ENCODE assay signal across 21 cellular contexts in the genomic region with DNA sequence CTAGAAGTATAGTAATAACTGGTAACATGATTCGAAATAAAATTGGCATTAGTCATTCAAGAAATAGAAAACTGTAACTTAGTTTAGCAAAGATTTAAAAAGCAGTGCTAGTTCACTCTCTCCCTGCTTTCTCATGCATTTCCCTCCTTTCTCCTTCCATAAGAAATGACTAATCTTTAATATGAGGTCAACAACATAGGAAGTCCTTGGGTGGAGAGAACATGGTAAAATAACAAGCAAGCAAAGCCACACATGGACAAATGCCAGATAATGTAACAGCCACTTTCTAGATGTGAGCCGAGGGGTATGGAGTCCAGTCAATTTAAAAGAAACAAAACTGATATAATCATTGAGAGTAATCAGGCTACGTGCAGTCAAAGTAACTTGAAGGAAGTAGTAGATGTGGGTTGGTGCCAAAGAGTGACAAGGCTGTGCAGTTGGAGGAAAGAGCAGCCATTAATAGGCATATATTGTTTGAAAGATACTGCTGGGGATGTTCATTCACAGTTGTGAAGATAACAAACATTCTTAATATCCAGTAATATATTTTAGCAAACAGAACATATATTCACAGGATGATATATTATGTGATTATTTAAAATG.
DNase-seq lines count a peak whose midpoint lies in the region; ATAC-seq, FAIRE-seq and TF ChIP-seq lines count a peak whose summit lies in the region.
"Had no signal": no experiment of that assay in that cellular context is flagged by ENCODE, and none has a peak within 500 bp of the region (broad histone marks: within the 10 kb centered on the region; RNA-seq: fewer than 3 reads in every experiment).

No MANE protein-coding gene starts in this region.

- no peaks in the 10 kb centered on the region for H3K79me2 ChIP-seq in K562 (ENCODE audit: control insufficient read depth, insufficient read depth, low read length)

- H3K4me3 Mint-ChIP-seq in MCF 10A (ENCODE audit: unreplicated experiment) (no peak overlapping the region), natural killer cell (no peak overlapping the region)
- H3K4me3 Mint-ChIP-seq: brain; naive thymus-derived CD8-positive, alpha-beta T cell had no signal

- POLR2A ChIA-PET in MCF 10A (lab: Yijun Ruan, JAX): interaction anchor here (1.0 to 2.4 kb wide), 2 partner anchors 18 to 68 kb away, joined by 3 to 11 read pairs; no protein-coding TSS in a partner anchor
- POLR2A ChIA-PET in K562 (lab: Yijun Ruan, JAX): no interaction called here

- no peak overlapping the region for H3K9ac ChIP-seq in K562 (ENCODE audit: insufficient read depth in 1 of 2, low read depth in 2 of 2, low read length in 2 of 2)

- no peaks in the 10 kb centered on the region for H3K9me1 ChIP-seq in K562 (ENCODE audit: control insufficient read depth, insufficient read depth, low read length)

- no peaks in the 10 kb centered on the region for H3K9me3 ChIP-seq in breast epithelium
- no peaks in the 10 kb centered on the region for H3K9me3 ChIP-seq in K562 (replicated peaks; ENCODE audit: control insufficient read depth, insufficient read depth, low read depth, low read length)
- no peaks in the 10 kb centered on the region for H3K9me3 ChIP-seq in left lung
- H3K9me3 ChIP-seq: transverse colon had no signal

- FAIRE-seq in K562 (lab: Jason Lieb, UNC): no peak

- no peak for TF ChIP-seq RAD21 in K562 (CRISPR knock-in tag; conservative IDR thresholded peaks at IDR 0.05 in 1 of 2, IDR thresholded peaks at IDR 0.05 in 1 of 2)

- H3K4me1 ChIP-seq in breast epithelium (no peaks in the 10 kb centered on the region), K562 (replicated peaks in 1 of 2; ENCODE audit: control insufficient read depth in 2 of 2, insufficient read depth in 2 of 2, low read length in 2 of 2) (peaks cover 0 to 6% of the 10 kb centered on the region in 2 experiments; a peak in 2 of 5 replicates), left lung (peaks cover 0 to 7% of the 10 kb centered on the region in 2 donors)
- H3K4me1 ChIP-seq: transverse colon had no signal

- H3K9me3 Mint-ChIP-seq in MCF 10A (ENCODE audit: unreplicated experiment) (no peaks in the 10 kb centered on the region), natural killer cell (no peaks in the 10 kb centered on the region)
- H3K9me3 Mint-ChIP-seq: brain; naive thymus-derived CD8-positive, alpha-beta T cell had no signal

- H3K36me3 Mint-ChIP-seq in MCF 10A (ENCODE audit: insufficient read depth, unreplicated experiment): no peaks in the 10 kb centered on the region
- H3K36me3 Mint-ChIP-seq in natural killer cell: no peaks in the 10 kb centered on the region
- H3K36me3 Mint-ChIP-seq: brain; naive thymus-derived CD8-positive, alpha-beta T cell had no signal

- H4K20me1 ChIP-seq in K562 (replicated peaks; ENCODE audit: control insufficient read depth, insufficient read depth, low read length): no peaks in the 10 kb centered on the region

- DNase-seq in MCF 10A (ENCODE audit: unreplicated experiment) (peak; percentile 87), breast epithelium (ENCODE audit: low spot score in 2 of 2) (no peak), K562 (ENCODE audit: extremely low read depth in 1 of 4, low spot score in 3 of 4) (peak in 1 of 4 experiments; percentile 18), foreskin fibroblast (peak; percentile 59 to 79), left lung (no peak), DMS53 (lab: John Stamatoyannopoulos, UW) (no peak), caudate nucleus (lab: John Stamatoyannopoulos, UW) (no peak), natural killer cell (no peak)
- DNase-seq: activated effector memory CD4-positive, alpha-beta T cell treated with Interleukin-2 at 50 U/mL for 16 hours; hippocampal formation; left ventricle myocardium superior; naive thymus-derived CD8-positive, alpha-beta T cell; NCI-H1417 treated with DMSO at 0.1 percent for 48 hours; NCI-H446 treated with DMSO at 0.1 percent for 48 hours; retina; stimulated activated CD4-positive, alpha-beta T cell treated with anti-CD3 and anti-CD28 coated beads, Interleukin-2, amount 100 ng/mL, for 24 hours; transverse colon had no signal

- H3K36me3 ChIP-seq in breast epithelium (no peaks in the 10 kb centered on the region), K562 (ENCODE audit: control insufficient read depth, insufficient read depth, low read length) (no peaks in the 10 kb centered on the region), left lung (no peaks in the 10 kb centered on the region)
- H3K36me3 ChIP-seq: transverse colon had no signal

- H3K27ac ChIP-seq in breast epithelium (no peak overlapping the region), K562 (ENCODE audit: extremely low read depth, low read depth, low read length) (no peak overlapping the region), left lung (no peak overlapping the region), caudate nucleus (ENCODE audit: low read depth, low read length) (no peak overlapping the region)
- H3K27ac ChIP-seq: 22Rv1, transverse colon, VCaP had no signal

- WGBS in K562 (ENCODE audit: insufficient coverage, low coverage, missing lambda C conversion rate): 4% methylated on average over 3 of the region's 3 CpGs

- H2AFZ ChIP-seq in K562 (ENCODE audit: low read depth, low read length): 0 out of 2 replicates have a peak overlapping the region, but pooled peaks have one; percentile 20

- H3K4me1 Mint-ChIP-seq in MCF 10A (ENCODE audit: insufficient read depth, unreplicated experiment): peaks cover 38% of the 10 kb centered on the region
- H3K4me1 Mint-ChIP-seq in natural killer cell: peaks cover 0 to 4% of the 10 kb centered on the region in 2 donors
- H3K4me1 Mint-ChIP-seq: brain had no signal

- in situ Hi-C loops in K562 (cut with MboI): no loop called here

- no peak overlapping the region for H3K4me3 ChIP-seq in breast epithelium
- H3K4me3 ChIP-seq in K562: no peak overlapping the region
- H3K4me3 ChIP-seq in foreskin fibroblast (ENCODE audit: low read depth in 1 of 2, low read length in 2 of 2): no peak overlapping the region
- no peak overlapping the region for H3K4me3 ChIP-seq in left lung
- H3K4me3 ChIP-seq: transverse colon had no signal

- intact Hi-C loops in MCF 10A (cut with micrococcal nuclease): no loop called here
- intact Hi-C loops in breast epithelium (cut with DNase I; ENCODE audit: low total_unique reads): no loop called here
- intact Hi-C loops in K562 (cut with micrococcal nuclease): loop anchor here (5.0 kb wide), 1 partner anchor 70 kb away; a partner anchor contains a TSS
- intact Hi-C loops in left lung (cut with DNase I): no loop called here
- intact Hi-C loops in natural killer cell (cut with micrococcal nuclease): no loop called here

- TF ChIP-seq EP300 in K562 (IDR thresholded peaks at IDR 0.05; ENCODE audit: low read length): no peak

- H3K27me3 Mint-ChIP-seq in MCF 10A (ENCODE audit: insufficient read depth, unreplicated experiment) (no peaks in the 10 kb centered on the region), natural killer cell (ENCODE audit: low read depth in 2 of 2) (peaks cover 5 to 19% of the 10 kb centered on the region in 2 donors)
- H3K27me3 Mint-ChIP-seq: brain had no signal

- TF ChIP-seq CTCF in MCF 10A (IDR thresholded peaks at IDR 0.05; ENCODE audit: unreplicated experiment): no peak
- TF ChIP-seq CTCF in breast epithelium (IDR thresholded peaks at IDR 0.05): no peak
- TF ChIP-seq CTCF in K562 (IDR thresholded peaks at IDR 0.05 in 2 of 3, conservative IDR thresholded peaks at IDR 0.05 in 1 of 3; ENCODE audit: insufficient read depth in 2 of 3, low read depth in 1 of 3, low read length in 3 of 3): no peak
- TF ChIP-seq CTCF in foreskin fibroblast (IDR thresholded peaks at IDR 0.05; ENCODE audit: low read depth, low read length): no peak
- TF ChIP-seq CTCF in left lung (IDR thresholded peaks at IDR 0.05): no peak
- TF ChIP-seq CTCF in natural killer cell (IDR thresholded peaks at IDR 0.05): no peak

- H3K27me3 ChIP-seq in breast epithelium: no peaks in the 10 kb centered on the region
- no peaks in the 10 kb centered on the region for H3K27me3 ChIP-seq in K562 (ENCODE audit: control insufficient read depth in 2 of 2, insufficient read depth in 2 of 2, low read length in 2 of 2)
- H3K27me3 ChIP-seq in left lung: no peaks in the 10 kb centered on the region
- H3K27me3 ChIP-seq: transverse colon had no signal

- H3K27ac Mint-ChIP-seq in MCF 10A (ENCODE audit: low read depth, unreplicated experiment) (peak overlapping the region; percentile 46), natural killer cell (no peak overlapping the region)
- H3K27ac Mint-ChIP-seq: brain; naive thymus-derived CD8-positive, alpha-beta T cell had no signal

- BruUV-seq in MCF 10A (replicated peaks; lab: Mats Ljungman, UMichigan) (no TSS peak), K562 (replicated peaks; lab: Mats Ljungman, UMichigan) (no TSS peak)

- no peak overlapping the region for H3K4me2 ChIP-seq in K562 (ENCODE audit: insufficient read depth, low read length)

- TF ChIP-seq POLR2A in breast epithelium (IDR thresholded peaks at IDR 0.05) (no peak), K562 (conservative IDR thresholded peaks at IDR 0.05) (no peak)

- ATAC-seq in K562 (no peak), left lung (no peak), natural killer cell (no peak)
- ATAC-seq: left ventricle myocardium superior; naive thymus-derived CD8-positive, alpha-beta T cell; SK-N-SH treated with all-trans-retinoic acid at 6 μM for 48 hours had no signal

- CTCF ChIA-PET in MCF 10A (lab: Yijun Ruan, JAX): interaction anchor here (0.6 to 1.9 kb wide), 3 partner anchors 13 to 195 kb away, joined by 3 to 4 read pairs (median 3); no protein-coding TSS in a partner anchor
- CTCF ChIA-PET in K562 (lab: Yijun Ruan, JAX; ENCODE audit: low intra/inter-chr PET ratio): no interaction called here

TF ChIP-seq in K562, 482 proteins besides CTCF, POLR2A, EP300 and RAD21 (continues in another document):
- TF ChIP-seq ZNF311 (CRISPR knock-in tag; IDR thresholded peaks at IDR 0.05): no peak
- TF ChIP-seq FOSL1 (tag; conservative IDR thresholded peaks at IDR 0.05): peak; percentile 53
- TF ChIP-seq, protein P1, sequence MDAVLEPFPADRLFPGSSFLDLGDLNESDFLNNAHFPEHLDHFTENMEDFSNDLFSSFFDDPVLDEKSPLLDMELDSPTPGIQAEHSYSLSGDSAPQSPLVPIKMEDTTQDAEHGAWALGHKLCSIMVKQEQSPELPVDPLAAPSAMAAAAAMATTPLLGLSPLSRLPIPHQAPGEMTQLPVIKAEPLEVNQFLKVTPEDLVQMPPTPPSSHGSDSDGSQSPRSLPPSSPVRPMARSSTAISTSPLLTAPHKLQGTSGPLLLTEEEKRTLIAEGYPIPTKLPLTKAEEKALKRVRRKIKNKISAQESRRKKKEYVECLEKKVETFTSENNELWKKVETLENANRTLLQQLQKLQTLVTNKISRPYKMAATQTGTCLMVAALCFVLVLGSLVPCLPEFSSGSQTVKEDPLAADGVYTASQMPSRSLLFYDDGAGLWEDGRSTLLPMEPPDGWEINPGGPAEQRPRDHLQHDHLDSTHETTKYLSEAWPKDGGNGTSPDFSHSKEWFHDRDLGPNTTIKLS (IDR thresholded peaks at IDR 0.05; ENCODE audit: borderline replicate concordance, low read depth): no peak

Comparison
In these comparisons a context has a peak if more than half of its experiments do, and no peak if none do; other contexts are left out.
1. DNase-seq: peak in MCF 10A (single experiment) and foreskin fibroblast (2 of 2); none in breast epithelium (0 of 2), left lung (0 of 2), DMS53 (single experiment), caudate nucleus (0 of 61) and natural killer cell (single experiment).